Comparison of ENCODE assay signal across 1 cellular context in genomic region chr7:16420649-16421332, GRCh38.
TF ChIP-seq lines count a peak whose summit lies in the region.

No MANE protein-coding gene starts in this region.

TF ChIP-seq in A549, 52 proteins besides CTCF, POLR2A, EP300 and RAD21 (continued from another document):
- TF ChIP-seq JUN (IDR thresholded peaks at IDR 0.05) (peak; percentile 74 to 91; a peak in 4 of 5 replicates), HOXA7 (CRISPR knock-in tag; IDR thresholded peaks at IDR 0.05) (no peak), HOXB5 (CRISPR knock-in tag; IDR thresholded peaks at IDR 0.05) (no peak), BCL3 (IDR thresholded peaks at IDR 0.05) (peak; percentile 65; the same call in 2 of the 3 replicates), FOXS1 (CRISPR knock-in tag; IDR thresholded peaks at IDR 0.05) (no peak), HDAC2 (IDR thresholded peaks at IDR 0.05) (no peak; the same call in 1 of the 2 replicates), CBX2 (IDR thresholded peaks at IDR 0.05; ENCODE audit: borderline replicate concordance, low read depth) (no peak), RCOR1 (IDR thresholded peaks at IDR 0.05; ENCODE audit: low read depth, low read length) (no peak), NFE2L2 (conservative IDR thresholded peaks at IDR 0.05; ENCODE audit: low read length) (no peak), ZFP36 (IDR thresholded peaks at IDR 0.05; ENCODE audit: borderline replicate concordance, partially characterized antibody) (no peak)
